14 cellular contexts compared by ENCODE assay signal in genomic region chr11:72776844-72777754, GRCh38. TPM values are rescaled to one million over a fixed set of nuclear protein-coding genes. Genes with fewer than 3 reads are reported as not detected.
DNase-seq lines count a peak whose midpoint lies in the region; ATAC-seq, FAIRE-seq and TF ChIP-seq lines count a peak whose summit lies in the region.
"Had no signal": no experiment of that assay in that cellular context is flagged by ENCODE, and none has a peak within 500 bp of the region (broad histone marks: within the 10 kb centered on the region; RNA-seq: fewer than 3 reads in every experiment).

No MANE protein-coding gene starts in this region.

- no peak overlapping the region for H3K27ac ChIP-seq in CD4-positive, CD25-positive, alpha-beta regulatory T cell (ENCODE audit: insufficient read depth, low read length, poor library complexity, severe bottlenecking)
- H3K27ac ChIP-seq in right atrium auricular region = peak overlapping the region; percentile 76 to 80
- H3K27ac ChIP-seq in osteoblast (ENCODE audit: low read depth, low read length) = no peak overlapping the region

- ATAC-seq in CD4-positive, CD25-positive, alpha-beta regulatory T cell (ENCODE audit: low read depth in 2 of 2) = no peak
- ATAC-seq in WTC11 (no peak; the same call in 1 of the 2 replicates), omental fat pad (ENCODE audit: low FRiP score) (no peak)
- ATAC-seq: activated CD4-positive, CD25-positive, alpha-beta regulatory T cell treated with anti-CD3 and anti-CD28 coated beads, Interleukin-2, amount 50 U/mL, for 24 hours had no signal

- H3K36me3 ChIP-seq in CD4-positive, CD25-positive, alpha-beta regulatory T cell (ENCODE audit: control insufficient read depth, insufficient read depth, low read length) = no peaks in the 10 kb centered on the region
- H3K36me3 ChIP-seq in right atrium auricular region (no peaks in the 10 kb centered on the region), osteoblast (ENCODE audit: insufficient read depth, low read length) (no peaks in the 10 kb centered on the region)

- CTCF ChIA-PET in WTC11 (lab: Charles Lee) = interaction anchor here (0.8 to 5.0 kb wide), 5 partner anchors 10 to 52 kb away, joined by 3 to 24 read pairs (median 5); no protein-coding TSS in a partner anchor

- H3K27ac Mint-ChIP-seq in CD4-positive, CD25-positive, alpha-beta regulatory T cell = peak overlapping the region in 2 of 3 donors; percentile 35 to 46
- 0 out of 2 replicates have a peak overlapping the region, but pooled peaks have one; percentile 19 for H3K27ac Mint-ChIP-seq in WTC11
- no peak overlapping the region for H3K27ac Mint-ChIP-seq in mesothelial cell of epicardium

- no peak overlapping the region for H3K4me3 ChIP-seq in CD4-positive, CD25-positive, alpha-beta regulatory T cell (ENCODE audit: low read depth, low read length)
- H3K4me3 ChIP-seq in right atrium auricular region (no peak overlapping the region), osteoblast (ENCODE audit: insufficient read depth, low read length) (no peak overlapping the region)

- no peaks in the 10 kb centered on the region for H3K27me3 Mint-ChIP-seq in CD4-positive, CD25-positive, alpha-beta regulatory T cell
- H3K27me3 Mint-ChIP-seq in WTC11 (ENCODE audit: low read depth) = peaks cover 3% of the 10 kb centered on the region
- no peaks in the 10 kb centered on the region for H3K27me3 Mint-ChIP-seq in mesothelial cell of epicardium (ENCODE audit: low read depth)
- H3K27me3 Mint-ChIP-seq: B cell had no signal

- no peaks in the 10 kb centered on the region for H3K9me3 ChIP-seq in CD4-positive, CD25-positive, alpha-beta regulatory T cell (ENCODE audit: control insufficient read depth in 2 of 2, low read length in 2 of 2)
- H3K9me3 ChIP-seq in right atrium auricular region = no peaks in the 10 kb centered on the region
- no peaks in the 10 kb centered on the region for H3K9me3 ChIP-seq in osteoblast (ENCODE audit: low read depth, low read length)

- POLR2A ChIA-PET in WTC11 (lab: Charles Lee) = no interaction called here

- FAIRE-seq in HTR-8/SVneo (lab: Jason Lieb, UNC) = no peak

- TF ChIP-seq CTCF in WTC11 (IDR thresholded peaks at IDR 0.05) (no peak), right atrium auricular region (IDR thresholded peaks at IDR 0.05) (no peak), osteoblast (IDR thresholded peaks at IDR 0.05; ENCODE audit: extremely low read depth, low read depth, low read length) (no peak), mesothelial cell of epicardium (IDR thresholded peaks at IDR 0.05; ENCODE audit: unreplicated experiment) (no peak), omental fat pad (IDR thresholded peaks at IDR 0.05) (no peak)

- peak overlapping the region in 1 of 4 donors; percentile 52 for H3K4me3 Mint-ChIP-seq in CD4-positive, CD25-positive, alpha-beta regulatory T cell
- H3K4me3 Mint-ChIP-seq in WTC11 (no peak overlapping the region), mesothelial cell of epicardium (no peak overlapping the region)
- H3K4me3 Mint-ChIP-seq: B cell had no signal

- H3K79me2 ChIP-seq in osteoblast (ENCODE audit: insufficient read depth, low read length) = no peaks in the 10 kb centered on the region

- H3K4me2 ChIP-seq in osteoblast (ENCODE audit: insufficient read depth, low read length) = no peak overlapping the region

- DNase-seq in CD4-positive, CD25-positive, alpha-beta regulatory T cell = no peak
- DNase-seq in WTC11 (ENCODE audit: low spot score) = no peak
- no peak for DNase-seq in right atrium auricular region (ENCODE audit: low spot score)
- DNase-seq in osteoblast (ENCODE audit: insufficient read length, low spot score, missing footprints) = peak; percentile 85
- DNase-seq in mesothelial cell of epicardium (ENCODE audit: low spot score in 2 of 2, unreplicated experiment in 2 of 2) = no peak
- no peak for DNase-seq in omental fat pad (ENCODE audit: low spot score)
- no peak for DNase-seq in cerebellar cortex (ENCODE audit: low spot score)
- DNase-seq in HTR-8/SVneo (ENCODE audit: insufficient read length, low spot score) = no peak
- DNase-seq: GF-D8; NCI-H2081; RPMI8226; stimulated activated CD4-positive, alpha-beta T cell treated with anti-CD3 and anti-CD28 coated beads, Interleukin-15, amount 100 ng/mL, for 24 hours had no signal

- no peak overlapping the region for H2AFZ ChIP-seq in osteoblast (ENCODE audit: low read length)

- H3K27me3 ChIP-seq in CD4-positive, CD25-positive, alpha-beta regulatory T cell (ENCODE audit: control insufficient read depth, insufficient read depth, low read length) = no peaks in the 10 kb centered on the region
- H3K27me3 ChIP-seq in right atrium auricular region (no peaks in the 10 kb centered on the region), osteoblast (ENCODE audit: insufficient read depth, low read length) (peaks cover 13% of the 10 kb centered on the region)

- H3K4me1 ChIP-seq in CD4-positive, CD25-positive, alpha-beta regulatory T cell (ENCODE audit: control insufficient read depth, insufficient read depth, low read length, poor library complexity, severe bottlenecking) = peaks cover 17% of the 10 kb centered on the region
- H3K4me1 ChIP-seq in right atrium auricular region (peaks cover 0 to 83% of the 10 kb centered on the region in 2 donors), osteoblast (ENCODE audit: insufficient read depth, low read length) (peaks cover 18% of the 10 kb centered on the region)

- no peaks in the 10 kb centered on the region for H4K20me1 ChIP-seq in osteoblast (ENCODE audit: insufficient read depth, low read length)

- peaks cover 7% of the 10 kb centered on the region for H3K36me3 Mint-ChIP-seq in CD4-positive, CD25-positive, alpha-beta regulatory T cell
- H3K36me3 Mint-ChIP-seq in WTC11 = no peaks in the 10 kb centered on the region
- no peaks in the 10 kb centered on the region for H3K36me3 Mint-ChIP-seq in mesothelial cell of epicardium

- H3K4me1 Mint-ChIP-seq in CD4-positive, CD25-positive, alpha-beta regulatory T cell = peaks cover 0 to 49% (median 11%) of the 10 kb centered on the region in 4 donors
- peaks cover 15% of the 10 kb centered on the region for H3K4me1 Mint-ChIP-seq in WTC11
- H3K4me1 Mint-ChIP-seq in mesothelial cell of epicardium = peaks cover 44% of the 10 kb centered on the region

- H3K9me3 Mint-ChIP-seq in CD4-positive, CD25-positive, alpha-beta regulatory T cell = no peaks in the 10 kb centered on the region
- H3K9me3 Mint-ChIP-seq in WTC11 = no peaks in the 10 kb centered on the region
- H3K9me3 Mint-ChIP-seq in mesothelial cell of epicardium = no peaks in the 10 kb centered on the region

TF ChIP-seq in WTC11, 78 proteins besides CTCF, POLR2A, EP300 and RAD21 (continues in another document):
- TF ChIP-seq, protein P1, sequence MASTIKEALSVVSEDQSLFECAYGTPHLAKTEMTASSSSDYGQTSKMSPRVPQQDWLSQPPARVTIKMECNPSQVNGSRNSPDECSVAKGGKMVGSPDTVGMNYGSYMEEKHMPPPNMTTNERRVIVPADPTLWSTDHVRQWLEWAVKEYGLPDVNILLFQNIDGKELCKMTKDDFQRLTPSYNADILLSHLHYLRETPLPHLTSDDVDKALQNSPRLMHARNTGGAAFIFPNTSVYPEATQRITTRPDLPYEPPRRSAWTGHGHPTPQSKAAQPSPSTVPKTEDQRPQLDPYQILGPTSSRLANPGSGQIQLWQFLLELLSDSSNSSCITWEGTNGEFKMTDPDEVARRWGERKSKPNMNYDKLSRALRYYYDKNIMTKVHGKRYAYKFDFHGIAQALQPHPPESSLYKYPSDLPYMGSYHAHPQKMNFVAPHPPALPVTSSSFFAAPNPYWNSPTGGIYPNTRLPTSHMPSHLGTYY (CRISPR knock-in tag; IDR thresholded peaks at IDR 0.05) = no peak
- TF ChIP-seq CDX4 (CRISPR knock-in tag; IDR thresholded peaks at IDR 0.05; ENCODE audit: borderline replicate concordance) = no peak
- no peak for TF ChIP-seq MXD4 (CRISPR knock-in tag; IDR thresholded peaks at IDR 0.05; ENCODE audit: borderline replicate concordance)
- TF ChIP-seq, protein P2, sequence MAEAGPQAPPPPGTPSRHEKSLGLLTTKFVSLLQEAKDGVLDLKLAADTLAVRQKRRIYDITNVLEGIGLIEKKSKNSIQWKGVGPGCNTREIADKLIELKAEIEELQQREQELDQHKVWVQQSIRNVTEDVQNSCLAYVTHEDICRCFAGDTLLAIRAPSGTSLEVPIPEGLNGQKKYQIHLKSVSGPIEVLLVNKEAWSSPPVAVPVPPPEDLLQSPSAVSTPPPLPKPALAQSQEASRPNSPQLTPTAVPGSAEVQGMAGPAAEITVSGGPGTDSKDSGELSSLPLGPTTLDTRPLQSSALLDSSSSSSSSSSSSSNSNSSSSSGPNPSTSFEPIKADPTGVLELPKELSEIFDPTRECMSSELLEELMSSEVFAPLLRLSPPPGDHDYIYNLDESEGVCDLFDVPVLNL (CRISPR knock-in tag; IDR thresholded peaks at IDR 0.05; ENCODE audit: borderline replicate concordance, low read depth) = no peak
- no peak for TF ChIP-seq ETV6 (CRISPR knock-in tag; IDR thresholded peaks at IDR 0.05)

RNA-seq across cellular contexts. Expression of gene STARD10, which starts 16.7 kb away (rescaled TPM):
- total RNA-seq in CD4-positive, CD25-positive, alpha-beta regulatory T cell = 11.2 TPM
- 10 to 100 TPM; 13.6 to 16.8 (median 14.0) TPM for polyA plus RNA-seq in CD4-positive, CD25-positive, alpha-beta regulatory T cell
- total RNA-seq in WTC11 (2021) (32.0 to 40.9 TPM (median 36.6 TPM) in 3 replicates), right atrium auricular region (100 to 1,000 TPM in 1 of 2 donors, 10 to 100 TPM in 1; 77.0 to 112 TPM), osteoblast (25.3 and 25.7 TPM in 2 replicates), mesothelial cell of epicardium (51.1 to 54.9 TPM (median 54.7 TPM) in 3 replicates), omental fat pad (10 to 100 TPM; 10.9 to 20.6 (median 15.4) TPM)

RNA-seq across cellular contexts. Expression of gene ARAP1, which starts 24.9 kb away (rescaled TPM):
- total RNA-seq in CD4-positive, CD25-positive, alpha-beta regulatory T cell = 136 TPM
- 10 to 100 TPM; 24.7 to 43.7 (median 29.5) TPM for polyA plus RNA-seq in CD4-positive, CD25-positive, alpha-beta regulatory T cell
- total RNA-seq in WTC11 (2021) (76.4 to 98.8 TPM (median 78.3 TPM) in 3 replicates), right atrium auricular region (10 to 100 TPM; 74.0 to 83.8 TPM), osteoblast (91.6 and 95.2 TPM in 2 replicates), mesothelial cell of epicardium (154 to 163 TPM (median 155 TPM) in 3 replicates), omental fat pad (100 to 1,000 TPM; 112 to 204 (median 123) TPM)

RNA-seq across cellular contexts. Expression of gene ATG16L2, which starts 37.1 kb away (rescaled TPM):
- total RNA-seq in CD4-positive, CD25-positive, alpha-beta regulatory T cell = 89.9 TPM
- polyA plus RNA-seq in CD4-positive, CD25-positive, alpha-beta regulatory T cell = 10 to 100 TPM in 2 of 4 donors, 1 to 10 TPM in 2; 6.7 to 13.3 (median 9.3) TPM
- total RNA-seq in WTC11 (2021) (22.2 to 29.0 TPM (median 28.6 TPM) in 3 replicates), right atrium auricular region (10 to 100 TPM in 1 of 2 donors, 1 to 10 TPM in 1; 9.0 to 10.0 TPM), osteoblast (11.9 and 12.4 TPM in 2 replicates), mesothelial cell of epicardium (44.0 to 48.0 TPM (median 45.0 TPM) in 3 replicates), omental fat pad (10 to 100 TPM; 15.5 to 81.0 (median 26.7) TPM)

Comparison
In these comparisons a context has a peak if more than half of its experiments do, and no peak if none do; other contexts are left out.
1. H3K27ac ChIP-seq: peak in right atrium auricular region (2 of 2); none in CD4-positive, CD25-positive, alpha-beta regulatory T cell (single experiment) and osteoblast (single experiment).